Comparison of ENCODE assay signal across 8 cellular contexts in the genomic region with DNA sequence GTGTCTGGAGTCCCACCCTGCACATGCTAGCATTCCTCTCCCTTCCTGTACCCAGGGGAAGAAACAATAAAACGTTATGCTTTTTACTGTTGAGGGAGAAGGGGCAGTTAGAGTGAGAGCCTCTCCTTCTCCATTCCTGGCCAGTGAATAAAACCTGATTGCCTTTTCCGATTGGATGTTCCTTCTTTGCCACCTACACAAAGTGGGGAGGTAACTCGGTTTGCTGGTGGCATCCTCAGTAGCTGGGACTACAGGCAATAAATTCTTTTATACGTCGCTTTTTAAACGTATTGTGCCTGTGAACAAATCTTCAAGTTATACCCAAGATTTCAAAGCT. TPM values are rescaled to one million over a fixed set of nuclear protein-coding genes. Genes with fewer than 3 reads are reported as not detected.
DNase-seq lines count a peak whose midpoint lies in the region; ATAC-seq and TF ChIP-seq lines count a peak whose summit lies in the region.

No MANE protein-coding gene starts in this region.

- H3K27me3 Mint-ChIP-seq in CD4-positive, CD25-positive, alpha-beta regulatory T cell = no peaks in the 10 kb centered on the region

- H3K9me2 ChIP-seq in neural cell (ENCODE audit: insufficient read depth, low read length) = no peaks in the 10 kb centered on the region

- peak overlapping the region; percentile 81 for H3K4me3 ChIP-seq in CD4-positive, CD25-positive, alpha-beta regulatory T cell (ENCODE audit: low read depth, low read length)
- H3K4me3 ChIP-seq in duodenal mucosa (ENCODE audit: low read depth in 1 of 2, low read length in 2 of 2) (peak overlapping the region; percentile 69 to 78), neural cell (ENCODE audit: low read length) (peak overlapping the region; percentile 92)

- H3K9ac ChIP-seq in duodenal mucosa (ENCODE audit: low read depth in 1 of 2, low read length in 2 of 2) (peak overlapping the region; percentile 41 to 63), neural cell (ENCODE audit: low read length) (peak overlapping the region; percentile 56)

- H3K4me2 ChIP-seq in neural cell (ENCODE audit: low read length) = peak overlapping the region; percentile 27

- peaks cover 0 to 21% (median 8%) of the 10 kb centered on the region in 4 donors for H3K4me1 Mint-ChIP-seq in CD4-positive, CD25-positive, alpha-beta regulatory T cell

- peaks cover 3% of the 10 kb centered on the region for H3F3A ChIP-seq in neural cell (ENCODE audit: insufficient read depth, low read length, poor library complexity, severe bottlenecking)

- TF ChIP-seq RAD21 in neural cell (conservative IDR thresholded peaks at IDR 0.05) = no peak

- H3K36me3 ChIP-seq in CD4-positive, CD25-positive, alpha-beta regulatory T cell (ENCODE audit: control insufficient read depth, insufficient read depth, low read length) = peaks cover 9% of the 10 kb centered on the region
- peaks cover 0 to 11% of the 10 kb centered on the region in 2 donors for H3K36me3 ChIP-seq in duodenal mucosa (ENCODE audit: control insufficient read depth in 1 of 2, insufficient read depth in 2 of 2, low read length in 2 of 2)
- no peaks in the 10 kb centered on the region for H3K36me3 ChIP-seq in neural cell (ENCODE audit: insufficient read depth, low read length)

- TF ChIP-seq CTCF in neural cell (IDR thresholded peaks at IDR 0.05; ENCODE audit: poor library complexity, severe bottlenecking) = no peak

- no peaks in the 10 kb centered on the region for H3K9me3 ChIP-seq in CD4-positive, CD25-positive, alpha-beta regulatory T cell (ENCODE audit: control insufficient read depth in 2 of 2, low read length in 2 of 2)
- H3K9me3 ChIP-seq in duodenal mucosa (ENCODE audit: control insufficient read depth in 1 of 2, low read length in 2 of 2) (no peaks in the 10 kb centered on the region), neural cell (ENCODE audit: low read length) (no peaks in the 10 kb centered on the region)

- ATAC-seq in CD4-positive, CD25-positive, alpha-beta regulatory T cell (ENCODE audit: low read depth in 2 of 2) = no peak
- ATAC-seq in GM21390 (IDR thresholded peaks at IDR 0.05; ENCODE audit: unreplicated experiment) = no peak
- ATAC-seq in GM18861 (IDR thresholded peaks at IDR 0.05; ENCODE audit: unreplicated experiment) = no peak

- peak overlapping the region in 2 of 3 donors; percentile 92 to 96 for H3K27ac Mint-ChIP-seq in CD4-positive, CD25-positive, alpha-beta regulatory T cell

- H2AFZ ChIP-seq in neural cell (ENCODE audit: low read depth, low read length) = peak overlapping the region; percentile 78

- no peak for DNase-seq in CD4-positive, CD25-positive, alpha-beta regulatory T cell
- peak; percentile 35 for DNase-seq in NCI-H69 (lab: John Stamatoyannopoulos, UW)
- no peak for DNase-seq in Ammon's horn (ENCODE audit: low spot score)
- DNase-seq in stimulated activated CD4-positive, alpha-beta T cell treated with anti-CD3 and anti-CD28 coated beads, Interleukin-4, amount 100 ng/mL, for 4 hours = no peak

- no peaks in the 10 kb centered on the region for H3K79me2 ChIP-seq in neural cell (replicated peaks; ENCODE audit: insufficient read depth, low read length)

- no peaks in the 10 kb centered on the region for H3K27me3 ChIP-seq in CD4-positive, CD25-positive, alpha-beta regulatory T cell (ENCODE audit: control insufficient read depth, insufficient read depth, low read length)
- H3K27me3 ChIP-seq in duodenal mucosa (ENCODE audit: control insufficient read depth in 1 of 2, insufficient read depth in 2 of 2, low read length in 2 of 2) = no peaks in the 10 kb centered on the region
- no peaks in the 10 kb centered on the region for H3K27me3 ChIP-seq in neural cell (ENCODE audit: insufficient read depth, low read depth, low read length)

- no peaks in the 10 kb centered on the region for H4K20me1 ChIP-seq in neural cell (ENCODE audit: insufficient read depth)

- peaks cover 17% of the 10 kb centered on the region for H3K36me3 Mint-ChIP-seq in CD4-positive, CD25-positive, alpha-beta regulatory T cell

- no peak for TF ChIP-seq EP300 in neural cell (conservative IDR thresholded peaks at IDR 0.05; ENCODE audit: poor library complexity, severe bottlenecking)

- no peaks in the 10 kb centered on the region for H3K9me3 Mint-ChIP-seq in CD4-positive, CD25-positive, alpha-beta regulatory T cell

- H3K4me1 ChIP-seq in CD4-positive, CD25-positive, alpha-beta regulatory T cell (ENCODE audit: control insufficient read depth, insufficient read depth, low read length, poor library complexity, severe bottlenecking) = peaks cover 16% of the 10 kb centered on the region
- peaks cover 12 to 13% of the 10 kb centered on the region in 2 donors for H3K4me1 ChIP-seq in duodenal mucosa (ENCODE audit: control insufficient read depth in 1 of 2, insufficient read depth in 2 of 2, low read length in 2 of 2)

- no peak overlapping the region for H3K27ac ChIP-seq in CD4-positive, CD25-positive, alpha-beta regulatory T cell (ENCODE audit: insufficient read depth, low read length, poor library complexity, severe bottlenecking)
- H3K27ac ChIP-seq in duodenal mucosa (ENCODE audit: low read depth, low read length) = peak overlapping the region; percentile 34
- peak overlapping the region; percentile 78 for H3K27ac ChIP-seq in neural cell (ENCODE audit: low read length)

- H3K4me3 Mint-ChIP-seq in CD4-positive, CD25-positive, alpha-beta regulatory T cell = peak overlapping the region; percentile 92 to 98 (median 94)

TF ChIP-seq in neural cell, 6 proteins besides CTCF, POLR2A, EP300 and RAD21:
- TF ChIP-seq SMC3 (conservative IDR thresholded peaks at IDR 0.05; ENCODE audit: poor library complexity) = no peak
- TF ChIP-seq EZH2 (IDR thresholded peaks at IDR 0.05; ENCODE audit: borderline replicate concordance, insufficient read depth, low read length, poor library complexity, severe bottlenecking) = no peak
- no peak for TF ChIP-seq MXI1 (conservative IDR thresholded peaks at IDR 0.05; ENCODE audit: poor library complexity, severe bottlenecking)
- no peak for TF ChIP-seq TAF1 (IDR thresholded peaks at IDR 0.05; ENCODE audit: low read depth)
- TF ChIP-seq, protein P1, sequence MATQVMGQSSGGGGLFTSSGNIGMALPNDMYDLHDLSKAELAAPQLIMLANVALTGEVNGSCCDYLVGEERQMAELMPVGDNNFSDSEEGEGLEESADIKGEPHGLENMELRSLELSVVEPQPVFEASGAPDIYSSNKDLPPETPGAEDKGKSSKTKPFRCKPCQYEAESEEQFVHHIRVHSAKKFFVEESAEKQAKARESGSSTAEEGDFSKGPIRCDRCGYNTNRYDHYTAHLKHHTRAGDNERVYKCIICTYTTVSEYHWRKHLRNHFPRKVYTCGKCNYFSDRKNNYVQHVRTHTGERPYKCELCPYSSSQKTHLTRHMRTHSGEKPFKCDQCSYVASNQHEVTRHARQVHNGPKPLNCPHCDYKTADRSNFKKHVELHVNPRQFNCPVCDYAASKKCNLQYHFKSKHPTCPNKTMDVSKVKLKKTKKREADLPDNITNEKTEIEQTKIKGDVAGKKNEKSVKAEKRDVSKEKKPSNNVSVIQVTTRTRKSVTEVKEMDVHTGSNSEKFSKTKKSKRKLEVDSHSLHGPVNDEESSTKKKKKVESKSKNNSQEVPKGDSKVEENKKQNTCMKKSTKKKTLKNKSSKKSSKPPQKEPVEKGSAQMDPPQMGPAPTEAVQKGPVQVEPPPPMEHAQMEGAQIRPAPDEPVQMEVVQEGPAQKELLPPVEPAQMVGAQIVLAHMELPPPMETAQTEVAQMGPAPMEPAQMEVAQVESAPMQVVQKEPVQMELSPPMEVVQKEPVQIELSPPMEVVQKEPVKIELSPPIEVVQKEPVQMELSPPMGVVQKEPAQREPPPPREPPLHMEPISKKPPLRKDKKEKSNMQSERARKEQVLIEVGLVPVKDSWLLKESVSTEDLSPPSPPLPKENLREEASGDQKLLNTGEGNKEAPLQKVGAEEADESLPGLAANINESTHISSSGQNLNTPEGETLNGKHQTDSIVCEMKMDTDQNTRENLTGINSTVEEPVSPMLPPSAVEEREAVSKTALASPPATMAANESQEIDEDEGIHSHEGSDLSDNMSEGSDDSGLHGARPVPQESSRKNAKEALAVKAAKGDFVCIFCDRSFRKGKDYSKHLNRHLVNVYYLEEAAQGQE (IDR thresholded peaks at IDR 0.05; ENCODE audit: borderline replicate concordance) = no peak
- TF ChIP-seq POLR2AphosphoS5 (IDR thresholded peaks at IDR 0.05) = no peak

RNA-seq across cellular contexts. Expression of a gene that starts 0.7 kb away (rescaled TPM):
- 26.7 TPM for total RNA-seq in CD4-positive, CD25-positive, alpha-beta regulatory T cell
- 10 to 100 TPM; 30.1 to 48.6 (median 38.4) TPM for polyA plus RNA-seq in CD4-positive, CD25-positive, alpha-beta regulatory T cell
- 43.8 and 48.6 TPM in 2 replicates for polyA plus RNA-seq in neural cell
- polyA minus RNA-seq in neural cell = 19.7 and 27.0 TPM in 2 replicates

RNA-seq across cellular contexts. Expression of a gene that starts 13.7 kb away (rescaled TPM):
- 45.6 TPM for total RNA-seq in CD4-positive, CD25-positive, alpha-beta regulatory T cell
- 100 to 1,000 TPM; 155 to 175 (median 158) TPM for polyA plus RNA-seq in CD4-positive, CD25-positive, alpha-beta regulatory T cell
- polyA plus RNA-seq in neural cell = not detected in 2 replicates
- polyA minus RNA-seq in neural cell = not detected in 2 replicates

RNA-seq across cellular contexts. Expression of a gene that starts 25.1 kb away (rescaled TPM):
- 1.3 TPM for total RNA-seq in CD4-positive, CD25-positive, alpha-beta regulatory T cell
- not detected for polyA plus RNA-seq in CD4-positive, CD25-positive, alpha-beta regulatory T cell
- polyA plus RNA-seq in neural cell = not detected in 2 replicates
- polyA minus RNA-seq in neural cell = not detected in 2 replicates

RNA-seq across cellular contexts. Expression of a gene that starts 29.3 kb away (rescaled TPM):
- not detected for total RNA-seq in CD4-positive, CD25-positive, alpha-beta regulatory T cell
- under 1 TPM in 1 of 4 donors, not detected in 3; 0.16 TPM for polyA plus RNA-seq in CD4-positive, CD25-positive, alpha-beta regulatory T cell
- not detected in 2 replicates for polyA plus RNA-seq in neural cell
- not detected in 2 replicates for polyA minus RNA-seq in neural cell

RNA-seq across cellular contexts. Expression of a gene that starts 41.6 kb away (rescaled TPM):
- total RNA-seq in CD4-positive, CD25-positive, alpha-beta regulatory T cell = not detected
- not detected for polyA plus RNA-seq in CD4-positive, CD25-positive, alpha-beta regulatory T cell
- not detected in 2 replicates for polyA plus RNA-seq in neural cell
- polyA minus RNA-seq in neural cell = not detected in 2 replicates

Comparison
In these comparisons a context has a peak if more than half of its experiments do, and no peak if none do; other contexts are left out.
1. RNA of a gene that starts 13.7 kb away (polyA plus RNA-seq): 155 to 175 TPM in CD4-positive, CD25-positive, alpha-beta regulatory T cell; not detected in neural cell; every median in the first group is over 100 times any median in the second.
2. Peak in every context shown above with its lines, with median percentiles within 50 percentile points of each other: H3K4me3 ChIP-seq.